In the genomic region with DNA sequence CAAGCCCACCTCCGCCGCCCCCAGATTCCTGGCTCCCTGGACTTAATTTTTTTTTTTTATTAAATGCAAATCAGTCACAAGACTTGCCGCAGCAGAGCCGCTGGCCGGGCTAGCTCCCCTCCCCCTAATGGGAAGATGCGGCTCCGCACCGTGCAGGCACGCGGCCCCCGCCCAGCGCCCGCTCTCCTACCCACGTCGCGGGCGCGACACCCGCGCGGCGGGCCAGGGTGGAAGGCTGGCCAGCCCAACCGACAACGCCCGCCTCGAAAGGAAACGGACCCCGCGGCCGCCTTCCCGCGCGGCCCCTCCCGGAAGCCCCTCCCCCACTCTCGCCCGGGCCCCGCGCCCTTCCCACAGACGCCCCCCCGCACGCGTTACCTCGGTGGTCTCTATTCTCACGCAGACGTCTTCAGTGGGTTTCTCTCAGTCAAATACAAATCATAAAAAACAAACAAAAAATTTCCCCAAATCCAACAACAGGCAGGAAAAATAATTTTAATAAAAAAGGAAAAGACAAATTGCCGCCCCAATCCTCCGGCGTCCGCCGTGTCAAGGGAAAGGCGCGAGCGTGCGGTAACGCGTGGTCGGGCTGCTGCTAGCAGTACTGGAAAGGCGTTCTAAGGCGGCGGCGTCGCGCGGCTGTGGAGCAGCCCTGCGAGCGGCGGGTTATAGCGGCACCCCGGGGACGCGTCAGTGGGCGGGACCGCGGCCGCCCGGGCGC, we compare ENCODE assay signal across 1 cellular context.
TF ChIP-seq lines count a peak whose summit lies in the region.

A gene (minus strand): TSS at position 643 of the 721 bp plus-strand sequence. CDS start 1,480 bp downstream, outside the sequence.

TF ChIP-seq in WTC11, 78 proteins besides CTCF, POLR2A, EP300 and RAD21 (continued from another document):
- TF ChIP-seq, protein P1, sequence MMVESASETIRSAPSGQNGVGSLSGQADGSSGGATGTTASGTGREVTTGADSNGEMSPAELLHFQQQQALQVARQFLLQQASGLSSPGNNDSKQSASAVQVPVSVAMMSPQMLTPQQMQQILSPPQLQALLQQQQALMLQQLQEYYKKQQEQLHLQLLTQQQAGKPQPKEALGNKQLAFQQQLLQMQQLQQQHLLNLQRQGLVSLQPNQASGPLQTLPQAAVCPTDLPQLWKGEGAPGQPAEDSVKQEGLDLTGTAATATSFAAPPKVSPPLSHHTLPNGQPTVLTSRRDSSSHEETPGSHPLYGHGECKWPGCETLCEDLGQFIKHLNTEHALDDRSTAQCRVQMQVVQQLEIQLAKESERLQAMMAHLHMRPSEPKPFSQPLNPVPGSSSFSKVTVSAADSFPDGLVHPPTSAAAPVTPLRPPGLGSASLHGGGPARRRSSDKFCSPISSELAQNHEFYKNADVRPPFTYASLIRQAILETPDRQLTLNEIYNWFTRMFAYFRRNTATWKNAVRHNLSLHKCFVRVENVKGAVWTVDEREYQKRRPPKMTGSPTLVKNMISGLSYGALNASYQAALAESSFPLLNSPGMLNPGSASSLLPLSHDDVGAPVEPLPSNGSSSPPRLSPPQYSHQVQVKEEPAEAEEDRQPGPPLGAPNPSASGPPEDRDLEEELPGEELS (CRISPR knock-in tag; IDR thresholded peaks at IDR 0.05), result peak; percentile 91
- TF ChIP-seq FOXK1 (CRISPR knock-in tag; IDR thresholded peaks at IDR 0.05), result peak; percentile 92
- no peak for TF ChIP-seq ZNF232 (CRISPR knock-in tag; IDR thresholded peaks at IDR 0.05)
- no peak for TF ChIP-seq ZNF263 (CRISPR knock-in tag; IDR thresholded peaks at IDR 0.05; ENCODE audit: low read depth)
- TF ChIP-seq, protein P2, sequence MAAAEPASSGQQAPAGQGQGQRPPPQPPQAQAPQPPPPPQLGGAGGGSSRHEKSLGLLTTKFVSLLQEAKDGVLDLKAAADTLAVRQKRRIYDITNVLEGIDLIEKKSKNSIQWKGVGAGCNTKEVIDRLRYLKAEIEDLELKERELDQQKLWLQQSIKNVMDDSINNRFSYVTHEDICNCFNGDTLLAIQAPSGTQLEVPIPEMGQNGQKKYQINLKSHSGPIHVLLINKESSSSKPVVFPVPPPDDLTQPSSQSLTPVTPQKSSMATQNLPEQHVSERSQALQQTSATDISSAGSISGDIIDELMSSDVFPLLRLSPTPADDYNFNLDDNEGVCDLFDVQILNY (CRISPR knock-in tag; IDR thresholded peaks at IDR 0.05), result no peak; the same call in 1 of the 2 replicates
- TF ChIP-seq, protein P3, sequence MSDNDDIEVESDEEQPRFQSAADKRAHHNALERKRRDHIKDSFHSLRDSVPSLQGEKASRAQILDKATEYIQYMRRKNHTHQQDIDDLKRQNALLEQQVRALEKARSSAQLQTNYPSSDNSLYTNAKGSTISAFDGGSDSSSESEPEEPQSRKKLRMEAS (CRISPR knock-in tag; IDR thresholded peaks at IDR 0.05), result peak; percentile 77
